26 cellular contexts compared by ENCODE assay signal in genomic region chr14:94682736-94683135, GRCh38.
"Had no signal": no experiment of that assay in that cellular context is flagged by ENCODE, and none has a peak within 500 bp of the region (broad histone marks: within the 10 kb centered on the region; RNA-seq: fewer than 3 reads in every experiment).

No MANE protein-coding gene starts in this region.

- H3K9me3 Mint-ChIP-seq: effector memory CD8-positive, alpha-beta T cell; nephron; stimulated activated naive CD8-positive, alpha-beta T cell treated with anti-CD3 and anti-CD28 coated beads, Interleukin-15, amount 100 ng/mL, for 72 hours had no signal

- ATAC-seq: effector memory CD8-positive, alpha-beta T cell; heart right ventricle; naive thymus-derived CD4-positive, alpha-beta T cell; psoas muscle; right cardiac atrium; stimulated activated naive CD8-positive, alpha-beta T cell treated with anti-CD3 and anti-CD28 coated beads, Interleukin-15, amount 100 ng/mL, for 72 hours had no signal

- H3K9me3 ChIP-seq: esophagus squamous epithelium, heart right ventricle, ovary, psoas muscle, suprapubic skin, transverse colon, vagina had no signal

- H3K4me1 Mint-ChIP-seq: naive thymus-derived CD4-positive, alpha-beta T cell; stimulated activated naive CD8-positive, alpha-beta T cell treated with anti-CD3 and anti-CD28 coated beads, Interleukin-15, amount 100 ng/mL, for 72 hours had no signal

- H3K27ac Mint-ChIP-seq: effector memory CD8-positive, alpha-beta T cell; naive thymus-derived CD4-positive, alpha-beta T cell; nephron; stimulated activated naive CD8-positive, alpha-beta T cell treated with anti-CD3 and anti-CD28 coated beads, Interleukin-15, amount 100 ng/mL, for 72 hours had no signal

- H3K36me3 Mint-ChIP-seq: naive thymus-derived CD4-positive, alpha-beta T cell had no signal

- H3K27me3 ChIP-seq: ovary, suprapubic skin, transverse colon, vagina had no signal

- DNase-seq: cortex of kidney; effector memory CD8-positive, alpha-beta T cell; erythroblast; esophagus squamous epithelium; foreskin melanocyte; glutamatergic neuron; heart right ventricle; hippocampal formation; mesenchymal stem cell; midbrain; naive thymus-derived CD4-positive, alpha-beta T cell; occipital lobe; ovary; psoas muscle; right cardiac atrium; stimulated activated CD4-positive, alpha-beta T cell treated with anti-CD3 and anti-CD28 coated beads, Interleukin-15, amount 100 ng/mL, for 24 hours; stimulated activated CD4-positive, alpha-beta T cell treated with anti-CD3 and anti-CD28 coated beads, Interleukin-2, amount 100 ng/mL, for 48 hours; stimulated activated CD8-positive, alpha-beta memory T cell treated with anti-CD3 and anti-CD28 coated beads, Interleukin-4, amount 100 ng/mL, for 48 hours; stimulated activated naive CD4-positive, alpha-beta T cell; stimulated activated naive CD8-positive, alpha-beta T cell treated with anti-CD3 and anti-CD28 coated beads, Interleukin-15, amount 100 ng/mL, for 72 hours; transverse colon had no signal

- H3K27ac ChIP-seq: esophagus squamous epithelium, heart right ventricle, ovary, psoas muscle, suprapubic skin, transverse colon, vagina had no signal

- H3K4me1 ChIP-seq: esophagus squamous epithelium, heart right ventricle, psoas muscle, suprapubic skin, transverse colon, vagina had no signal

- H3K36me3 ChIP-seq: esophagus squamous epithelium, heart right ventricle, ovary, suprapubic skin, transverse colon, vagina had no signal

- H3K4me3 Mint-ChIP-seq: effector memory CD8-positive, alpha-beta T cell; naive thymus-derived CD4-positive, alpha-beta T cell; nephron; stimulated activated naive CD8-positive, alpha-beta T cell treated with anti-CD3 and anti-CD28 coated beads, Interleukin-15, amount 100 ng/mL, for 72 hours had no signal

- H3K4me3 ChIP-seq: esophagus squamous epithelium, heart right ventricle, lung, ovary, psoas muscle, skin epidermis, suprapubic skin, transverse colon, vagina had no signal
